ENCODE assay signal across 2 cellular contexts in genomic region chr19:48401277-48401676, GRCh38.
TF ChIP-seq lines count a peak whose summit lies in the region.

No MANE protein-coding gene starts in this region.

TF ChIP-seq in HEK293, 187 proteins besides CTCF, POLR2A, EP300 and RAD21:
- TF ChIP-seq MZF1 (tag by site-specific recombination; IDR thresholded peaks at IDR 0.05; ENCODE audit: borderline replicate concordance) (no peak), KLF16 (tag by site-specific recombination; IDR thresholded peaks at IDR 0.05) (no peak), GLIS1 (tag by site-specific recombination; IDR thresholded peaks at IDR 0.05) (peak; percentile 87)

TF ChIP-seq in H1, 55 proteins besides CTCF, POLR2A, EP300 and RAD21:
- TF ChIP-seq TAF1 (IDR thresholded peaks at IDR 0.05; ENCODE audit: low read depth, low read length) (0 out of 2 replicates have a peak, but pooled peaks have one; percentile 17), CBX8 (IDR thresholded peaks at IDR 0.05; ENCODE audit: borderline replicate concordance, low read depth, low read length) (no peak), RFX5 (IDR thresholded peaks at IDR 0.05; ENCODE audit: borderline replicate concordance, low read depth, low read length) (no peak), FOSL1 (IDR thresholded peaks at IDR 0.05; ENCODE audit: insufficient read depth, low read depth, low read length) (no peak), RBBP5 (IDR thresholded peaks at IDR 0.05; ENCODE audit: borderline replicate concordance, low read depth, low read length) (no peak), MAX (IDR thresholded peaks at IDR 0.05) (0 out of 2 replicates have a peak, but pooled peaks have one; percentile 13), GABPA (IDR thresholded peaks at IDR 0.05; ENCODE audit: borderline replicate concordance, insufficient read depth, low read length) (no peak), ZNF274 (IDR thresholded peaks at IDR 0.05; ENCODE audit: borderline replicate concordance, extremely low read depth, low read length) (no peak)
